In the genomic region with DNA sequence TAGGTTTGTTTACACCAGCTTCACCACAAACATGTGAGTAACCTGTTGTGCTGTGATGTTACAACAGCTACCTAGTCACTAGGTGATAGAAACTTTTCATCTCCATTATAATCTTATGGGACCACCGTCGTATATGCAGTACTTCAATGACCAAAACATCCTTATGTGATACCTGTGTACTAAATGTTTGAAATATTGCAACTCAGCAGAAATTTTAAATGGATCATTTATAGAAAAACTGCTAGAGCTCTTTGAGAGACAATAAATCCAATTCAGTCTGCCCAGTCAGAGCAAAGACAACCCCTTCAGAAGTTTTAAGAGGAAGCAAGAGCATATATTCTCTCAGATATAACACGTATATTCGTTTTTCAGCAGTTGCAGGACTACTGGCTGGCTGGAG, we compare ENCODE assay signal across 29 cellular contexts.
"Had no signal": no experiment of that assay in that cellular context is flagged by ENCODE, and none has a peak within 500 bp of the region (broad histone marks: within the 10 kb centered on the region; RNA-seq: fewer than 3 reads in every experiment).

No MANE protein-coding gene starts in this region.

- FAIRE-seq: endometrium, endothelial cell of umbilical vein had no signal

- H3K36me3 ChIP-seq: cardiac muscle cell, colonic mucosa, esophagus squamous epithelium had no signal

- H3K9me3 ChIP-seq: body of pancreas, colonic mucosa, esophagus squamous epithelium had no signal

- H3K4me1 Mint-ChIP-seq: activated CD4-positive, alpha-beta T cell treated with anti-CD3 and anti-CD28 coated beads, Interleukin-2, amount 10 ng/mL, durations not matched to agents 7 days and 5 days; activated T-helper 17 cell treated with anti-CD3 and anti-CD28 coated beads, Interleukin-2, amount 50 U/mL, for 72 hours had no signal

- H3K27ac ChIP-seq: body of pancreas, cardiac muscle cell, colonic mucosa, epithelial cell of prostate, esophagus squamous epithelium had no signal

- H3K27me3 ChIP-seq: body of pancreas, cardiac muscle cell, colonic mucosa, esophagus squamous epithelium had no signal

- H3K27ac Mint-ChIP-seq: activated CD4-positive, alpha-beta T cell treated with anti-CD3 and anti-CD28 coated beads, Interleukin-2, amount 10 ng/mL, durations not matched to agents 7 days and 5 days; activated CD8-positive, alpha-beta T cell treated with anti-CD3 and anti-CD28 coated beads for 36 hours; activated naive CD8-positive, alpha-beta T cell; activated T-helper 17 cell treated with anti-CD3 and anti-CD28 coated beads, Interleukin-2, amount 50 U/mL, for 72 hours; WTC11 had no signal

- H3K9me3 Mint-ChIP-seq: activated CD4-positive, alpha-beta T cell treated with anti-CD3 and anti-CD28 coated beads, Interleukin-2, amount 10 ng/mL, durations not matched to agents 7 days and 5 days; activated CD8-positive, alpha-beta T cell treated with anti-CD3 and anti-CD28 coated beads for 36 hours; activated T-cell treated with anti-CD3 and anti-CD28 coated beads, Interleukin-2, amount 50 U/mL, for 4 hours; activated T-helper 17 cell treated with anti-CD3 and anti-CD28 coated beads, Interleukin-2, amount 50 U/mL, for 72 hours had no signal

- H3K4me3 Mint-ChIP-seq: activated CD4-positive, alpha-beta T cell treated with anti-CD3 and anti-CD28 coated beads, Interleukin-2, amount 10 ng/mL, durations not matched to agents 7 days and 5 days; activated CD8-positive, alpha-beta T cell treated with anti-CD3 and anti-CD28 coated beads for 36 hours; activated naive CD8-positive, alpha-beta T cell; activated T-cell treated with anti-CD3 and anti-CD28 coated beads, Interleukin-2, amount 50 U/mL, for 4 hours; activated T-helper 17 cell treated with anti-CD3 and anti-CD28 coated beads, Interleukin-2, amount 50 U/mL, for 72 hours; WTC11 had no signal

- H3K4me3 ChIP-seq: body of pancreas, cardiac muscle cell, colonic mucosa, esophagus squamous epithelium had no signal

- H3K27me3 Mint-ChIP-seq: activated naive CD8-positive, alpha-beta T cell; activated T-helper 17 cell treated with anti-CD3 and anti-CD28 coated beads, Interleukin-2, amount 50 U/mL, for 72 hours had no signal

- H3K4me1 ChIP-seq: body of pancreas, colonic mucosa, esophagus squamous epithelium had no signal

- DNase-seq: activated CD4-positive, alpha-beta T cell treated with anti-CD3 and anti-CD28 coated beads for 1 hour; activated CD4-positive, alpha-beta T cell treated with anti-CD3 and anti-CD28 coated beads for 4 hours; activated CD4-positive, alpha-beta T cell treated with anti-CD3 and anti-CD28 coated beads, Interleukin-2, amount 10 ng/mL, durations not matched to agents 7 days and 5 days; activated CD4-positive, alpha-beta T cell treated with anti-CD3 and anti-CD28 coated beads, Interleukin-2, amount 50 U/mL, for 4 hours; activated CD8-positive, alpha-beta memory T cell treated with anti-CD3 and anti-CD28 coated beads for 24 hours; activated CD8-positive, alpha-beta T cell treated with anti-CD3 and anti-CD28 coated beads for 36 hours; activated effector memory CD4-positive, alpha-beta T cell treated with Interleukin-2 at 50 U/mL for 16 hours; activated gamma-delta T cell treated with Interleukin-2 at 50 U/mL for 16 hours; activated naive CD4-positive, alpha-beta T cell treated with anti-CD3 and anti-CD28 coated beads, Interleukin-2, amount 50 U/mL, for 16 hours; activated naive CD4-positive, alpha-beta T cell treated with Interleukin-2 at 50 U/mL for 16 hours; activated T-cell treated with anti-CD3 and anti-CD28 coated beads, Interleukin-2, amount 50 U/mL, for 4 hours; amniotic stem cell; anterior cingulate cortex; body of pancreas; central memory CD4-positive, alpha-beta T cell; cerebellar nuclear complex; colonic mucosa; effector CD8-positive, alpha-beta T cell; esophagus squamous epithelium; head of caudate nucleus; hippocampal formation; T-helper 2 cell had no signal

- ATAC-seq: activated CD8-positive, alpha-beta T cell treated with anti-CD3 and anti-CD28 coated beads for 36 hours; activated T-cell treated with anti-CD3 and anti-CD28 coated beads, Interleukin-2, amount 50 U/mL, for 4 hours; activated T-helper 17 cell treated with anti-CD3 and anti-CD28 coated beads, Interleukin-2, amount 50 U/mL, for 72 hours; body of pancreas; WTC11 had no signal
